35 cellular contexts compared by ENCODE assay signal in genomic region chr19:4119763-4120162, GRCh38. TPM values are rescaled to one million over a fixed set of nuclear protein-coding genes. Genes with fewer than 3 reads are reported as not detected.
A peak's percentile ranks its signal among the peaks of the same experiment; 100 is the strongest.
DNase-seq lines count a peak whose midpoint lies in the region; ATAC-seq lines count a peak whose summit lies in the region.
"Had no signal": no experiment of that assay in that cellular context is flagged by ENCODE, and none has a peak within 500 bp of the region (broad histone marks: within the 10 kb centered on the region; RNA-seq: fewer than 3 reads in every experiment).

No MANE protein-coding gene starts in this region.

- H3K18ac ChIP-seq in neuronal stem cell (ENCODE audit: low read length): no peak overlapping the region

- H3K9me3 Mint-ChIP-seq in activated CD4-positive, alpha-beta T cell treated with anti-CD3 and anti-CD28 coated beads, Interleukin-2, amount 10 ng/mL, durations not matched to agents 24 days and 14 days: no peaks in the 10 kb centered on the region
- H3K9me3 Mint-ChIP-seq in central memory CD8-positive, alpha-beta T cell: no peaks in the 10 kb centered on the region
- H3K9me3 Mint-ChIP-seq: activated naive CD4-positive, alpha-beta T cell treated with anti-CD3 and anti-CD28 coated beads for 36 hours; CD8-positive, alpha-beta T cell; neural progenitor cell; stimulated activated naive CD8-positive, alpha-beta T cell treated with anti-CD3 and anti-CD28 coated beads, Interleukin-15, amount 100 ng/mL, for 72 hours had no signal

- H3K4ac ChIP-seq in neuronal stem cell (ENCODE audit: low read length): no peak overlapping the region

- peaks cover 15% of the 10 kb centered on the region for H3K36me3 Mint-ChIP-seq in activated CD4-positive, alpha-beta T cell treated with anti-CD3 and anti-CD28 coated beads, Interleukin-2, amount 10 ng/mL, durations not matched to agents 24 days and 14 days (ENCODE audit: low read depth)
- H3K36me3 Mint-ChIP-seq in central memory CD8-positive, alpha-beta T cell (ENCODE audit: insufficient read depth): peaks cover 16% of the 10 kb centered on the region

- no peak overlapping the region for H3K4me3 ChIP-seq in H7 (ENCODE audit: insufficient read depth, low read depth, low read length)
- H3K4me3 ChIP-seq in neuronal stem cell (ENCODE audit: low read length in 2 of 2): no peak overlapping the region
- H3K4me3 ChIP-seq: A549, breast epithelium, gastrocnemius medialis, hepatocyte, MG63, neural progenitor cell, PC-9, smooth muscle cell, thoracic aorta had no signal

- intact Hi-C loops in activated CD4-positive, alpha-beta T cell treated with anti-CD3 and anti-CD28 coated beads, Interleukin-2, amount 10 ng/mL, durations not matched to agents 24 days and 14 days (cut with micrococcal nuclease): loop anchor here (5.0 to 10.0 kb wide), 2 partner anchors 52 to 115 kb away; partner anchors contain the start of genes PIAS4 and ZBTB7A

- H3K14ac ChIP-seq in neuronal stem cell (ENCODE audit: low read length): no peak overlapping the region

- peak overlapping the region; percentile 70 for H3K27ac Mint-ChIP-seq in activated CD4-positive, alpha-beta T cell treated with anti-CD3 and anti-CD28 coated beads, Interleukin-2, amount 10 ng/mL, durations not matched to agents 24 days and 14 days
- peak overlapping the region; percentile 82 for H3K27ac Mint-ChIP-seq in central memory CD8-positive, alpha-beta T cell (ENCODE audit: low read depth)
- H3K27ac Mint-ChIP-seq: activated naive CD4-positive, alpha-beta T cell treated with anti-CD3 and anti-CD28 coated beads for 36 hours; neural progenitor cell; stimulated activated naive CD8-positive, alpha-beta T cell treated with anti-CD3 and anti-CD28 coated beads, Interleukin-15, amount 100 ng/mL, for 72 hours had no signal

- ATAC-seq in central memory CD8-positive, alpha-beta T cell (replicated peaks; ENCODE audit: extremely low read depth, poor library complexity, severe bottlenecking): no peak
- ATAC-seq: A549; CD8-positive, alpha-beta T cell; gastrocnemius medialis; right cardiac atrium; stimulated activated naive CD8-positive, alpha-beta T cell treated with anti-CD3 and anti-CD28 coated beads, Interleukin-15, amount 100 ng/mL, for 72 hours had no signal

- no peaks in the 10 kb centered on the region for H3K9me3 ChIP-seq in neuronal stem cell (replicated peaks in 1 of 2; ENCODE audit: control insufficient read depth in 2 of 2, insufficient read depth in 1 of 2, low read depth in 1 of 2, low read length in 2 of 2)
- H3K9me3 ChIP-seq: A549, breast epithelium, gastrocnemius medialis, MG63, thoracic aorta had no signal

- DNase-seq in activated CD4-positive, alpha-beta T cell treated with anti-CD3 and anti-CD28 coated beads, Interleukin-2, amount 10 ng/mL, durations not matched to agents 24 days and 14 days: no peak
- DNase-seq in activated CD4-positive, alpha-beta T cell treated with anti-CD3 and anti-CD28 coated beads for 48 hours: no peak
- peak; percentile 43 for DNase-seq in H7
- DNase-seq in central memory CD8-positive, alpha-beta T cell (ENCODE audit: low spot score in 2 of 2): no peak
- DNase-seq in neuronal stem cell (ENCODE audit: low spot score): no peak
- no peak for DNase-seq in NCI-H1092 treated with DMSO at 0.1 percent for 48 hours (lab: John Stamatoyannopoulos, UW)
- DNase-seq in COLO668 (lab: John Stamatoyannopoulos, UW; ENCODE audit: unreplicated experiment): no peak
- DNase-seq in NCI-H128 (lab: John Stamatoyannopoulos, UW; ENCODE audit: unreplicated experiment): no peak
- DNase-seq: activated naive CD4-positive, alpha-beta T cell treated with anti-CD3 and anti-CD28 coated beads for 36 hours; amygdala; CD8-positive, alpha-beta T cell; DMS 273 treated with DMSO at 0.1 percent for 48 hours; gastrocnemius medialis; KG1; NCI-H1105 treated with DMSO at 0.1 percent for 48 hours; NCI-H2029 treated with DMSO at 0.1 percent for 48 hours; NCI-H526 treated with DMSO at 0.1 percent for 48 hours; PC-9; Right ventricle myocardium superior; stimulated activated naive CD8-positive, alpha-beta T cell treated with anti-CD3 and anti-CD28 coated beads, Interleukin-15, amount 100 ng/mL, for 72 hours; T1000; WERI-Rb-1 had no signal

- no peak overlapping the region for H3K9ac ChIP-seq in neuronal stem cell (ENCODE audit: low read depth, low read length, poor library complexity)
- H3K9ac ChIP-seq: neural progenitor cell had no signal

- H3K4me1 ChIP-seq in neuronal stem cell (ENCODE audit: control insufficient read depth in 2 of 2, insufficient read depth in 1 of 2, low read depth in 1 of 2, low read length in 2 of 2): peaks cover 7 to 8% of the 10 kb centered on the region in 2 donors

- H3K27me3 Mint-ChIP-seq in activated CD4-positive, alpha-beta T cell treated with anti-CD3 and anti-CD28 coated beads, Interleukin-2, amount 10 ng/mL, durations not matched to agents 24 days and 14 days: no peaks in the 10 kb centered on the region
- H3K27me3 Mint-ChIP-seq in central memory CD8-positive, alpha-beta T cell: no peaks in the 10 kb centered on the region
- H3K27me3 Mint-ChIP-seq: stimulated activated naive CD8-positive, alpha-beta T cell treated with anti-CD3 and anti-CD28 coated beads, Interleukin-15, amount 100 ng/mL, for 72 hours had no signal

- H2AFZ ChIP-seq in neuronal stem cell (ENCODE audit: low read length): no peak overlapping the region
- H2AFZ ChIP-seq: hepatocyte, neural progenitor cell, PC-9 had no signal

- no peak overlapping the region for H3K4me2 ChIP-seq in neuronal stem cell (ENCODE audit: insufficient read depth, low read length, poor library complexity, severe bottlenecking)
- H3K4me2 ChIP-seq: A549, hepatocyte, neural progenitor cell, PC-9, smooth muscle cell had no signal

- H3K27me3 ChIP-seq in H7 (ENCODE audit: control insufficient read depth, insufficient read depth, low read length) (no peaks in the 10 kb centered on the region), neuronal stem cell (ENCODE audit: control insufficient read depth in 3 of 3, insufficient read depth in 3 of 3, low read depth in 1 of 3, low read length in 3 of 3) (no peaks in the 10 kb centered on the region)
- H3K27me3 ChIP-seq: breast epithelium, gastrocnemius medialis, hepatocyte, MG63, neural progenitor cell had no signal

- peak overlapping the region; percentile 47 for H3K23ac ChIP-seq in neuronal stem cell (ENCODE audit: low read depth, low read length, poor library complexity)

- H4K8ac ChIP-seq in neuronal stem cell (ENCODE audit: low read depth, low read length): no peak overlapping the region

- WGBS in neuronal stem cell (ENCODE audit: extremely low coverage in 2 of 2, insufficient read length in 2 of 2, insufficient replicate concordance in 1 of 2), 2 donors: no CpG with 5 or more reads among the region's 13 CpGs

- peaks cover 7% of the 10 kb centered on the region for H3K36me3 ChIP-seq in H7 (replicated peaks; ENCODE audit: control insufficient read depth, insufficient read depth, low read length)
- peaks cover 24 to 51% of the 10 kb centered on the region in 2 donors for H3K36me3 ChIP-seq in neuronal stem cell (replicated peaks in 1 of 2; ENCODE audit: control insufficient read depth in 2 of 2, insufficient read depth in 2 of 2, low read length in 2 of 2)
- H3K36me3 ChIP-seq: breast epithelium, neural progenitor cell had no signal

- H2AK5ac ChIP-seq in neuronal stem cell (ENCODE audit: low read depth, low read length): no peak overlapping the region

- no peak overlapping the region for H4K91ac ChIP-seq in neuronal stem cell (ENCODE audit: low read depth, low read length, poor library complexity)

- H3K27ac ChIP-seq in neuronal stem cell (replicated peaks; ENCODE audit: low read length): no peak overlapping the region
- H3K27ac ChIP-seq: A549, breast epithelium, gastrocnemius medialis, hepatocyte, neural progenitor cell, PC-9, thoracic aorta, WERI-Rb-1 had no signal

- H2BK120ac ChIP-seq in neuronal stem cell (ENCODE audit: low read depth, low read length): no peak overlapping the region

- H2BK5ac ChIP-seq in neuronal stem cell (ENCODE audit: low read length): no peak overlapping the region

- no peak overlapping the region for H2BK12ac ChIP-seq in neuronal stem cell (ENCODE audit: low read length)

- H3K4me3 Mint-ChIP-seq in activated CD4-positive, alpha-beta T cell treated with anti-CD3 and anti-CD28 coated beads, Interleukin-2, amount 10 ng/mL, durations not matched to agents 24 days and 14 days: no peak overlapping the region
- no peak overlapping the region for H3K4me3 Mint-ChIP-seq in central memory CD8-positive, alpha-beta T cell
- H3K4me3 Mint-ChIP-seq: activated naive CD4-positive, alpha-beta T cell treated with anti-CD3 and anti-CD28 coated beads for 36 hours; CD8-positive, alpha-beta T cell; neural progenitor cell had no signal

- no peak overlapping the region for H2BK15ac ChIP-seq in neuronal stem cell (ENCODE audit: low read length)

- peaks cover 22% of the 10 kb centered on the region for H3K79me1 ChIP-seq in neuronal stem cell (ENCODE audit: low read depth, low read length)

- peaks cover 36% of the 10 kb centered on the region for H3K4me1 Mint-ChIP-seq in activated CD4-positive, alpha-beta T cell treated with anti-CD3 and anti-CD28 coated beads, Interleukin-2, amount 10 ng/mL, durations not matched to agents 24 days and 14 days
- peaks cover 40% of the 10 kb centered on the region for H3K4me1 Mint-ChIP-seq in central memory CD8-positive, alpha-beta T cell

RNA-seq across cellular contexts. Expression of gene MAP2K2, which starts 4.2 kb away (rescaled TPM):
- 125 and 135 TPM in 2 replicates for total RNA-seq in activated CD4-positive, alpha-beta T cell treated with anti-CD3 and anti-CD28 coated beads, Interleukin-2, amount 10 ng/mL, durations not matched to agents 24 days and 14 days
- 221 and 226 TPM in 2 replicates for total RNA-seq in H7 (2014; rRNA removed; shearing (Covaris generic))
- 165 TPM for polyA plus RNA-seq in neuronal stem cell (2013, experiment 1 of 2)
- polyA plus RNA-seq in neuronal stem cell (2013, experiment 2 of 2): 164 TPM

RNA-seq across cellular contexts. Expression of gene CREB3L3, which starts 33.7 kb away (rescaled TPM):
- total RNA-seq in activated CD4-positive, alpha-beta T cell treated with anti-CD3 and anti-CD28 coated beads, Interleukin-2, amount 10 ng/mL, durations not matched to agents 24 days and 14 days: 0.12 TPM in 1 of 2 replicates, not detected in the other
- total RNA-seq in H7 (2014; rRNA removed; shearing (Covaris generic)): not detected in 2 replicates
- polyA plus RNA-seq in neuronal stem cell (2013, experiment 1 of 2): 0.11 TPM
- 0.07 TPM for polyA plus RNA-seq in neuronal stem cell (2013, experiment 2 of 2)
- total RNA-seq: activated naive CD4-positive, alpha-beta T cell treated with anti-CD3 and anti-CD28 coated beads for 36 hours; breast epithelium; CD8-positive, alpha-beta T cell; H4; HT1080; lung microvascular endothelial cell; PC-9; posterior vena cava; right cardiac atrium; Right ventricle myocardium superior; smooth muscle cell; thoracic aorta had no signal
- polyA plus RNA-seq: fibroblast of lung, right cardiac atrium, smooth muscle cell had no signal

RNA-seq across cellular contexts. Expression of gene ZBTB7A, which starts 53.1 kb away (rescaled TPM):
- total RNA-seq in activated CD4-positive, alpha-beta T cell treated with anti-CD3 and anti-CD28 coated beads, Interleukin-2, amount 10 ng/mL, durations not matched to agents 24 days and 14 days: 35.8 and 39.6 TPM in 2 replicates
- total RNA-seq in H7 (2014; rRNA removed; shearing (Covaris generic)): 18.3 and 20.8 TPM in 2 replicates
- 9.3 TPM for polyA plus RNA-seq in neuronal stem cell (2013, experiment 1 of 2)
- 10.2 TPM for polyA plus RNA-seq in neuronal stem cell (2013, experiment 2 of 2)
